Comparison of ENCODE assay signal across 20 cellular contexts in the genomic region with DNA sequence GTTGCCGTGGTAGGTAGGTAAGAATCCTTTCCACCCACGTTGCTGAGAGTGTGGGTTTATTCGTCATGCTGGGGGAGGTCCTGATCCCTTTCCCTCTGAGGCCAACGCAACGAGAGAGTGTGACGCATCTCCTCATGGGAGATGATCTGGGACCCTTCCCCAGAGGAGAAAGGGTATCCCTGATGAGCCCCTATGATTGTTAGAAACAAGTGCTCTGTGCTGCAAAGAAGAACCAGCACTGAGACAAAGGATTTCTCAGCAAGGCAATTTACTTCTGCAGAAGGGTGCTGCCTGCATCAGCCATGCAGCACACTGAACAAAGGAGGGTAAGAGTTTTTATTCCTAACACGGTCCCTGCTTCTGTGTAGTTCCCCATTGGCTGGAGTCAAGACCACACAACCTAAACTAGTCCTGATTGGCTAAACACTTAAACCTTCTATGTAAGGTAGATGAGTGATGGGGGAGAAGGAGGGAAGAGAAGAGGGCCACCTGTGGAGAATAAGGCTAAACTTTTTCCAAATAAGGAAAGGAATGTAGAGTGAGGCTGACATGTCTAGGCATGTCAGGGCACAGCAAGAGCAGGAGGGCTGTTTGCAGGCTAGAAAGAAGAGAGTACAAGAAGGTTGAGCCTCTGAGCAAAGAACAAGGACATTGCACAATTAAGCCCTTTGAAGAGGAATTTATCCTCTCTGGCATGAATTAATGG. TPM values are rescaled to one million over a fixed set of nuclear protein-coding genes. Genes with fewer than 3 reads are reported as not detected.
DNase-seq lines count a peak whose midpoint lies in the region; ATAC-seq, FAIRE-seq and TF ChIP-seq lines count a peak whose summit lies in the region.
"Had no signal": no experiment of that assay in that cellular context is flagged by ENCODE, and none has a peak within 500 bp of the region (broad histone marks: within the 10 kb centered on the region; RNA-seq: fewer than 3 reads in every experiment).

No MANE protein-coding gene starts in this region.

- RAD21 ChIA-PET in GM12878 (lab: Charles Lee; ENCODE audit: unreplicated experiment), result no interaction called here

- TF ChIP-seq POLR2A in GM12878 (IDR thresholded peaks at IDR 0.05; ENCODE audit: low read depth, low read length) (no peak), transverse colon (IDR thresholded peaks at IDR 0.05) (no peak)

- CTCF ChIA-PET in GM12878 (lab: Yijun Ruan, JAX), result interaction anchor here (0.7 kb wide), 1 partner anchor 21 kb away, joined by 3 read pairs; no protein-coding TSS in a partner anchor

- H3K36me3 ChIP-seq in GM12878 (ENCODE audit: control insufficient read depth in 2 of 2, insufficient read depth in 2 of 2, low read length in 1 of 2) (no peaks in the 10 kb centered on the region), transverse colon (no peaks in the 10 kb centered on the region)
- H3K36me3 ChIP-seq: ascending aorta, ovary, spleen had no signal

- no peak for ATAC-seq in GM12878
- ATAC-seq in HG03571 (IDR thresholded peaks at IDR 0.05; ENCODE audit: unreplicated experiment), result no peak

- BruUV-seq in GM12878 (replicated peaks; lab: Mats Ljungman, UMichigan), result no TSS peak

- POLR2A ChIA-PET in GM12878 (lab: Charles Lee), result no interaction called here

- FAIRE-seq in GM12878 (lab: Jason Lieb, UNC), result no peak

- no peak overlapping the region for H3K4me2 ChIP-seq in GM12878 (ENCODE audit: control insufficient read depth, insufficient read depth)

- in situ Hi-C loops in GM12878 (cut with MboI) (no loop called here), transverse colon (cut with MboI; ENCODE audit: low pct_ligation_motif_present in 1 of 4, low pct_unique_long_range_greater_than_20kb in 1 of 4, low sequenced_read_pairs in 3 of 4) (no loop called here)

- intact Hi-C loops in GM12878 (cut with micrococcal nuclease; ENCODE audit: unreplicated experiment) (no loop called here), transverse colon (cut with DNase I; ENCODE audit: low total_unique reads) (no loop called here)

- TF ChIP-seq EP300 in GM12878 (IDR thresholded peaks at IDR 0.05; ENCODE audit: borderline replicate concordance in 1 of 2, control insufficient read depth in 1 of 2, low read depth in 2 of 2, low read length in 2 of 2) (no peak), transverse colon (IDR thresholded peaks at IDR 0.05; ENCODE audit: low read depth) (no peak)

- H3K79me2 ChIP-seq in GM12878 (ENCODE audit: control insufficient read depth, insufficient read depth, low read length), result no peaks in the 10 kb centered on the region

- H3K9me3 ChIP-seq in GM12878 (replicated peaks; ENCODE audit: control insufficient read depth, insufficient read depth, low read length), result peaks cover 20% of the 10 kb centered on the region
- peaks cover 17% of the 10 kb centered on the region for H3K9me3 ChIP-seq in iPS-18c (ENCODE audit: control insufficient read depth, insufficient read depth, low read length)
- H3K9me3 ChIP-seq in transverse colon, result peaks cover 13 to 19% of the 10 kb centered on the region in 2 donors

- SMC1A ChIA-PET in GM12878 (lab: Charles Lee; ENCODE audit: uncharacterized antibody, unreplicated experiment), result no interaction called here

- no peak overlapping the region for H3K4me3 ChIP-seq in GM12878
- H3K4me3 ChIP-seq in iPS-18c (ENCODE audit: insufficient read depth, low read depth, low read length), result peak overlapping the region; percentile 24; the same call in 1 of the 2 replicates
- no peak overlapping the region for H3K4me3 ChIP-seq in transverse colon
- H3K4me3 ChIP-seq: ascending aorta, ovary, spleen had no signal

- TF ChIP-seq CTCF in GM12878 (IDR thresholded peaks at IDR 0.05 in 2 of 3, conservative IDR thresholded peaks at IDR 0.05 in 1 of 3; ENCODE audit: control insufficient read depth in 2 of 3, extremely low read depth in 1 of 3, insufficient read depth in 1 of 3, low read depth in 3 of 3, low read length in 3 of 3), result no peak
- no peak for TF ChIP-seq CTCF in transverse colon (IDR thresholded peaks at IDR 0.05)

- no peak overlapping the region for H3K9ac ChIP-seq in GM12878 (ENCODE audit: control insufficient read depth, insufficient read depth, low read length)

- TF ChIP-seq RAD21 in GM12878 (IDR thresholded peaks at IDR 0.05; ENCODE audit: insufficient read depth, low read depth, low read length), result no peak

- H3K27me3 ChIP-seq in GM12878 (replicated peaks in 1 of 2; ENCODE audit: control insufficient read depth in 2 of 2, insufficient read depth in 2 of 2, low read length in 1 of 2), result no peaks in the 10 kb centered on the region
- H3K27me3 ChIP-seq in transverse colon, result no peaks in the 10 kb centered on the region
- H3K27me3 ChIP-seq: ascending aorta, ovary, spleen had no signal

- no peaks in the 10 kb centered on the region for H4K20me1 ChIP-seq in GM12878 (ENCODE audit: control insufficient read depth, insufficient read depth)

- WGBS in GM12878 (ENCODE audit: insufficient coverage, insufficient replicate concordance, low lambda C conversion rate, missing lambda C conversion rate), result 23% methylated on average over 7 of the region's 7 CpGs
- WGBS in transverse colon (ENCODE audit: low coverage in 1 of 2), 2 donors, result 69 to 87% methylated on average over 7 of the region's 7 CpGs

- no peak overlapping the region for H2AFZ ChIP-seq in GM12878 (ENCODE audit: control insufficient read depth, low read depth, low read length)

- DNase-seq in AG08395 (ENCODE audit: low spot score) (peak; percentile 19), HS-5 (ENCODE audit: low read depth) (peak; percentile 8), GM12878 (ENCODE audit: low read depth, low spot score) (no peak), HT-29 (ENCODE audit: low spot score) (no peak), transverse colon (no peak), putamen (ENCODE audit: low spot score) (no peak)
- DNase-seq: activated CD4-positive, alpha-beta T cell treated with anti-CD3 and anti-CD28 coated beads, Interleukin-2, amount 10 ng/mL, durations not matched to agents 24 days and 14 days; AML-193; dermis blood vessel endothelial cell; DMS79; ovary; SHP77 treated with DMSO at 0.1 percent for 48 hours; spleen; substantia nigra; T1000 had no signal

- H3K27ac ChIP-seq in GM12878 (ENCODE audit: control insufficient read depth, insufficient read depth) (no peak overlapping the region), transverse colon (no peak overlapping the region)
- H3K27ac ChIP-seq: ascending aorta, ovary, spleen had no signal

- no peaks in the 10 kb centered on the region for H3K4me1 ChIP-seq in GM12878 (ENCODE audit: control insufficient read depth, insufficient read depth, low read length)
- no peaks in the 10 kb centered on the region for H3K4me1 ChIP-seq in transverse colon
- H3K4me1 ChIP-seq: ascending aorta had no signal

RNA-seq across cellular contexts. Expression of gene CLEC2A, which starts 21.3 kb away (rescaled TPM):
- total RNA-seq in GM12878 (2013; cell fraction: nucleolus; rRNA removed), result not detected in 2 replicates
- total RNA-seq in GM12878 (2014; rRNA removed), result not detected in 2 replicates
- total RNA-seq in GM12878 (2014; rRNA removed; fragmentation: Illumina TruSeq; extraction: Trizol), result not detected in 2 replicates
- not detected in 2 replicates for total RNA-seq in GM12878 (2021)
- polyA plus RNA-seq in GM12878 (2011; ENCODE audit: low read depth), result not detected
- polyA plus RNA-seq in GM12878 (2011; rRNA removed), result not detected in 2 replicates
- not detected in 2 replicates for polyA plus RNA-seq in GM12878 (2011; cell fraction: cytosol; rRNA removed)
- polyA plus RNA-seq in GM12878 (2011; cell fraction: nucleus; rRNA removed), result not detected in 2 replicates
- not detected in 2 replicates for polyA plus RNA-seq in GM12878 (2012)
- polyA plus RNA-seq in GM12878 (2014; fragmentation: Illumina TruSeq; extraction: Trizol), result not detected in 2 replicates
- polyA plus RNA-seq in GM12878 (2014; fragmentation: Nextera tagmentation; extraction: Ambion mirVana), result not detected
- not detected in 2 replicates for polyA plus RNA-seq in GM12878 (2014; rRNA removed)
- not detected for polyA plus RNA-seq in GM12878 (2016; fragmentation: Nextera tagmentation; extraction: Ambion mirVana)
- polyA minus RNA-seq in GM12878 (2011; rRNA and poly(A)+ RNA removed), result not detected in 2 replicates
- not detected in 2 replicates for polyA minus RNA-seq in GM12878 (2011; cell fraction: cytosol; rRNA and poly(A)+ RNA removed)
- not detected in 2 replicates for polyA minus RNA-seq in GM12878 (2011; cell fraction: nucleus; rRNA and poly(A)+ RNA removed)
- total RNA-seq in HT-29 (2014; rRNA removed; shearing (Covaris generic)), result not detected in 2 replicates
- not detected for total RNA-seq in transverse colon
- total RNA-seq: activated CD4-positive, alpha-beta T cell treated with anti-CD3 and anti-CD28 coated beads, Interleukin-2, amount 10 ng/mL, durations not matched to agents 24 days and 14 days; activated T-helper 2 cell treated with anti-CD3 and anti-CD28 coated beads, Interferon-gamma antibody, Interleukin-2, Interleukin-4, amounts not matched to agents 10 μg/mL and 5 μg/mL and 100 μg/mL, durations not matched to agents 14 hours and 24 hours and 36 hours; ascending aorta; dermis blood vessel endothelial cell; mesenteric fat pad; ovary; spleen had no signal
- polyA plus RNA-seq: ovary, spleen had no signal

RNA-seq across cellular contexts. Expression of gene KLRF2, which starts 29.6 kb away (rescaled TPM):
- not detected in 2 replicates for total RNA-seq in GM12878 (2013; cell fraction: nucleolus; rRNA removed)
- total RNA-seq in GM12878 (2014; rRNA removed), result not detected in 2 replicates
- 0.32 TPM in 1 of 2 replicates, not detected in the other for total RNA-seq in GM12878 (2014; rRNA removed; fragmentation: Illumina TruSeq; extraction: Trizol)
- not detected in 2 replicates for total RNA-seq in GM12878 (2021)
- polyA plus RNA-seq in GM12878 (2011; ENCODE audit: low read depth), result not detected
- polyA plus RNA-seq in GM12878 (2011; rRNA removed), result 2.1 and 2.9 TPM in 2 replicates
- polyA plus RNA-seq in GM12878 (2011; cell fraction: cytosol; rRNA removed), result 0.40 and 0.52 TPM in 2 replicates
- polyA plus RNA-seq in GM12878 (2011; cell fraction: nucleus; rRNA removed), result 0.42 and 0.59 TPM in 2 replicates
- not detected in 2 replicates for polyA plus RNA-seq in GM12878 (2012)
- polyA plus RNA-seq in GM12878 (2014; fragmentation: Illumina TruSeq; extraction: Trizol), result 0.15 TPM in 1 of 2 replicates, not detected in the other
- under 1 TPM; 0.20 to 0.32 TPM for polyA plus RNA-seq in GM12878 (2014; fragmentation: Nextera tagmentation; extraction: Ambion mirVana)
- polyA plus RNA-seq in GM12878 (2014; rRNA removed), result not detected in 2 replicates
- polyA plus RNA-seq in GM12878 (2016; fragmentation: Nextera tagmentation; extraction: Ambion mirVana), result not detected
- 0.44 and 0.57 TPM in 2 replicates for polyA minus RNA-seq in GM12878 (2011; rRNA and poly(A)+ RNA removed)
- polyA minus RNA-seq in GM12878 (2011; cell fraction: cytosol; rRNA and poly(A)+ RNA removed), result not detected in 2 replicates
- not detected in 2 replicates for polyA minus RNA-seq in GM12878 (2011; cell fraction: nucleus; rRNA and poly(A)+ RNA removed)
- not detected in 2 replicates for total RNA-seq in HT-29 (2014; rRNA removed; shearing (Covaris generic))
- not detected for total RNA-seq in transverse colon
- total RNA-seq: activated CD4-positive, alpha-beta T cell treated with anti-CD3 and anti-CD28 coated beads, Interleukin-2, amount 10 ng/mL, durations not matched to agents 24 days and 14 days; activated T-helper 2 cell treated with anti-CD3 and anti-CD28 coated beads, Interferon-gamma antibody, Interleukin-2, Interleukin-4, amounts not matched to agents 10 μg/mL and 5 μg/mL and 100 μg/mL, durations not matched to agents 14 hours and 24 hours and 36 hours; ascending aorta; dermis blood vessel endothelial cell; mesenteric fat pad; ovary; spleen had no signal
- polyA plus RNA-seq: ovary had no signal

RNA-seq across cellular contexts. Expression of gene CLEC2B, which starts 41.7 kb away (rescaled TPM):
- total RNA-seq in GM12878 (2013; cell fraction: nucleolus; rRNA removed), result 6.0 and 9.6 TPM in 2 replicates
- total RNA-seq in GM12878 (2014; rRNA removed) (7.1 and 10.7 TPM in 2 replicates), GM12878 (2014; rRNA removed; fragmentation: Illumina TruSeq; extraction: Trizol) (13.4 and 13.6 TPM in 2 replicates), GM12878 (2021) (6.8 and 8.0 TPM in 2 replicates), transverse colon (10 to 100 TPM in 1 of 4 donors, 1 to 10 TPM in 1, not detected in 2; 4.8 to 11.7 TPM)
- 2.2 TPM for polyA plus RNA-seq in GM12878 (2011; ENCODE audit: low read depth)
- polyA plus RNA-seq in GM12878 (2011; rRNA removed) (21.5 and 41.5 TPM in 2 replicates), GM12878 (2014; fragmentation: Illumina TruSeq; extraction: Trizol) (15.0 and 23.0 TPM in 2 replicates), GM12878 (2014; fragmentation: Nextera tagmentation; extraction: Ambion mirVana) (10 to 100 TPM; 18.5 to 21.6 TPM), GM12878 (2014; rRNA removed) (7.4 and 9.5 TPM in 2 replicates), GM12878 (2016; fragmentation: Nextera tagmentation; extraction: Ambion mirVana) (10 to 100 TPM in 1 of 2 experiments, 1 to 10 TPM in 1; 8.7 to 10.6 TPM)
- 3.8 and 4.9 TPM in 2 replicates for polyA plus RNA-seq in GM12878 (2011; cell fraction: cytosol; rRNA removed)
- polyA plus RNA-seq in GM12878 (2011; cell fraction: nucleus; rRNA removed), result 12.8 and 16.6 TPM in 2 replicates
- 5.4 and 5.8 TPM in 2 replicates for polyA plus RNA-seq in GM12878 (2012)
- 5.4 and 11.0 TPM in 2 replicates for polyA minus RNA-seq in GM12878 (2011; rRNA and poly(A)+ RNA removed)
- 1.6 and 1.7 TPM in 2 replicates for polyA minus RNA-seq in GM12878 (2011; cell fraction: cytosol; rRNA and poly(A)+ RNA removed)
- polyA minus RNA-seq in GM12878 (2011; cell fraction: nucleus; rRNA and poly(A)+ RNA removed), result 7.7 and 9.3 TPM in 2 replicates
- not detected in 2 replicates for total RNA-seq in HT-29 (2014; rRNA removed; shearing (Covaris generic))

Comparison
In these comparisons a context has a peak if more than half of its experiments do, and no peak if none do; other contexts are left out.
1. DNase-seq: peak in AG08395 (single experiment) and HS-5 (single experiment); none in GM12878 (single experiment), HT-29 (single experiment), transverse colon (single experiment) and putamen (single experiment).